Comparison of ENCODE assay signal across 8 cellular contexts in the genomic region with DNA sequence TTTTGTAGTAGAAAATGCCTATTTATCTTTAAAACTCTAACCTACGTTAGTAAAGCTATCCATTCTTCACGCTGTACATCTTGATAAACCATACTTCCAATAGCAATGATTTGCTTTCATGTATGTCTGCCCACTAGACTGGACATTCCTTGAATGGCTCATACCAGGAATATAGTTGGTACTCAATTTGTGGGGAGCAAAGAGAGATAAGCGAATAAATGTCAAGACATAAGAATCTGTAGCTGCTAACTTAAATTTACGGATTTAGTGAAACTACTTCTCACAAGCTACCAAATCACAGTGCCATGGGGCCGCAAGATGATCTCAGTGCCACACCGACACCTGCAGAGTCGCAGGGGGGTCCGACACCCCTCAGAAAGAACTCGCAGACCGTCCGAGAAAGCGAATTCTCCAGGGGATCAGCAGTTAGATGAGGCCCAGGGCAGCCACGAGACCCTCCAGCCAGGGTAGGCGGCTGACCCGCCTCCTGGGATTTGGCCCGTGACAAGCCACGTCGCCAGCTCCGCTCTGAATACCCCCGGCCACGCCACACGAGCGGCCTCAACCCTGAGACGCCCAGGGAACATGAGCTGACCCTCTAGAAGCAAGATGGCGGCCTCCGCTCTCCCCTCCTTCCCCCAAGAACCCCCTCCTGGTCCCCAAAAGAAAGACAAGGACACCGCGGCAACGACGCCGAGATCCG. TPM values are rescaled to one million over a fixed set of nuclear protein-coding genes. Genes with fewer than 3 reads are reported as not detected.
DNase-seq lines count a peak whose midpoint lies in the region; ATAC-seq, FAIRE-seq and TF ChIP-seq lines count a peak whose summit lies in the region.

No MANE protein-coding gene starts in this region.

- peaks cover 25 to 43% (median 26%) of the 10 kb centered on the region in 3 donors for H3K4me1 Mint-ChIP-seq in IgD-negative memory B cell

- no peaks in the 10 kb centered on the region for H3K9me3 Mint-ChIP-seq in IgD-negative memory B cell

- no peaks in the 10 kb centered on the region for H3K27me3 Mint-ChIP-seq in IgD-negative memory B cell

- TF ChIP-seq RAD21 in A549 (conservative IDR thresholded peaks at IDR 0.05 in 1 of 2, IDR thresholded peaks at IDR 0.05 in 1 of 2), result no peak

- no peaks in the 10 kb centered on the region for H3K27me3 ChIP-seq in breast epithelium
- H3K27me3 ChIP-seq in upper lobe of left lung, result no peaks in the 10 kb centered on the region

- no peak; the same call in 1 of the 2 replicates for TF ChIP-seq POLR2A in A549 (IDR thresholded peaks at IDR 0.05; ENCODE audit: low read length)
- TF ChIP-seq POLR2A in breast epithelium (IDR thresholded peaks at IDR 0.05), result no peak
- no peak for TF ChIP-seq POLR2A in lower leg skin (IDR thresholded peaks at IDR 0.05)
- TF ChIP-seq POLR2A in upper lobe of left lung (IDR thresholded peaks at IDR 0.05), result no peak

- POLR2A ChIA-PET in A549 (lab: Yijun Ruan, JAX), result interaction anchor here (0.6 to 2.1 kb wide), 12 partner anchors 8 to 511 kb away, joined by 3 to 17 read pairs (median 5); partner anchors contain the start of gene YAE1

- intact Hi-C loops in breast epithelium (cut with DNase I; ENCODE audit: low total_unique reads), result no loop called here
- intact Hi-C loops in lower leg skin (cut with DNase I; ENCODE audit: low total_unique reads), result no loop called here

- peak overlapping the region; percentile 88 to 96 (median 92) for H3K4me3 Mint-ChIP-seq in IgD-negative memory B cell

- no peak for FAIRE-seq in A549 (lab: Jason Lieb, UNC)

- peak overlapping the region; percentile 92 to 96 (median 93) for H3K27ac Mint-ChIP-seq in IgD-negative memory B cell

- peaks cover 2% of the 10 kb centered on the region for H3K36me3 Mint-ChIP-seq in IgD-negative memory B cell

- no peaks in the 10 kb centered on the region for H3K36me3 ChIP-seq in breast epithelium
- H3K36me3 ChIP-seq in upper lobe of left lung, result no peaks in the 10 kb centered on the region

- TF ChIP-seq CTCF in A549 (IDR thresholded peaks at IDR 0.05) (no peak), breast epithelium (IDR thresholded peaks at IDR 0.05) (no peak), lower leg skin (IDR thresholded peaks at IDR 0.05) (no peak), upper lobe of left lung (IDR thresholded peaks at IDR 0.05) (no peak)

- peak overlapping the region; percentile 96 for H3K4me2 ChIP-seq in A549

- H3K4me1 ChIP-seq in A549 (peaks cover 28% of the 10 kb centered on the region), breast epithelium (peaks cover 0 to 18% of the 10 kb centered on the region in 2 donors), upper lobe of left lung (peaks cover 37 to 48% (median 38%) of the 10 kb centered on the region in 4 donors)

- H3K27ac ChIP-seq in A549, result peak overlapping the region; percentile 80 to 99
- H3K27ac ChIP-seq in breast epithelium, result peak overlapping the region; percentile 95
- H3K27ac ChIP-seq in upper lobe of left lung, result peak overlapping the region; percentile 86 to 94 (median 91)

- peak; percentile 65 to 75 for ATAC-seq in A549
- ATAC-seq in GM19438 (IDR thresholded peaks at IDR 0.05; ENCODE audit: low read depth, unreplicated experiment), result peak; percentile 26
- ATAC-seq in upper lobe of left lung (ENCODE audit: low FRiP score in 2 of 2), result peak in 1 of 2 donors; percentile 60

- peak in 1 of 2 experiments; percentile 54 for DNase-seq in A549 (ENCODE audit: low read depth in 1 of 2, low spot score in 1 of 2)
- DNase-seq in breast epithelium (ENCODE audit: low spot score in 2 of 2), result peak in 1 of 2 donors; percentile 25
- DNase-seq in lower leg skin (ENCODE audit: low spot score in 2 of 2), result peak in 1 of 2 donors; percentile 24
- no peak for DNase-seq in upper lobe of left lung
- no peak for DNase-seq in OCI-M2 (lab: John Stamatoyannopoulos, UW; ENCODE audit: unreplicated experiment)
- DNase-seq in CD1c-positive myeloid dendritic cell (ENCODE audit: extremely low spot score), result no peak

- CTCF ChIA-PET in A549 (lab: Yijun Ruan, JAX), result interaction anchor here (0.6 to 3.6 kb wide), 6 partner anchors 8 to 123 kb away, joined by 3 to 32 read pairs (median 5); no protein-coding TSS in a partner anchor

- no peak for TF ChIP-seq EP300 in A549 (IDR thresholded peaks at IDR 0.05)
- TF ChIP-seq EP300 in upper lobe of left lung (IDR thresholded peaks at IDR 0.05), result no peak

- WGBS in A549 (ENCODE audit: missing lambda C conversion rate), result 18% methylated on average over 26 of the region's 32 CpGs
- WGBS in lower leg skin, 2 donors, result 23 to 25% methylated on average over 21 to 25 of the region's 32 CpGs
- WGBS in upper lobe of left lung, 2 donors, result 47 to 54% methylated on average over 12 of the region's 32 CpGs

- H3K4me3 ChIP-seq in A549 (peak overlapping the region; percentile 77), breast epithelium (peak overlapping the region; percentile 72 to 95 (median 79)), lower leg skin (ENCODE audit: low read depth, poor library complexity, severe bottlenecking) (peak overlapping the region; percentile 96), upper lobe of left lung (peak overlapping the region; percentile 84 to 95 (median 92))

- H3K9me3 ChIP-seq in A549, result no peaks in the 10 kb centered on the region
- H3K9me3 ChIP-seq in breast epithelium, result no peaks in the 10 kb centered on the region
- H3K9me3 ChIP-seq in upper lobe of left lung, result no peaks in the 10 kb centered on the region

TF ChIP-seq in A549, 52 proteins besides CTCF, POLR2A, EP300 and RAD21:
- no peak for TF ChIP-seq E2F6 (IDR thresholded peaks at IDR 0.05; ENCODE audit: borderline replicate concordance, low read depth)
TF ChIP-seq in A549: peak in this region for 0.

RNA-seq across cellular contexts. Expression of gene RALA, which starts 0.6 kb away (rescaled TPM):
- polyA plus RNA-seq in A549 (2011; rRNA removed), result 19.0 and 30.1 TPM in 2 replicates
- polyA plus RNA-seq in A549 (2012; cell fraction: cytosol; rRNA removed), result 8.1 and 9.1 TPM in 2 replicates
- polyA plus RNA-seq in A549 (2012; cell fraction: nucleus; rRNA removed), result 3.8 and 4.4 TPM in 2 replicates
- 40.0 to 43.7 TPM (median 42.4 TPM) in 3 replicates for polyA plus RNA-seq in A549 (2017; fragmentation: RNase III; extraction: RNeasy Plus Mini Kit Qiagen cat#74134 plus additional on column Dnase treatment)
- 18.5 and 18.8 TPM in 2 replicates for polyA minus RNA-seq in A549 (2011; rRNA and poly(A)+ RNA removed)
- 36.0 TPM for polyA plus RNA-seq in IgD-negative memory B cell
- total RNA-seq in breast epithelium, result 10 to 100 TPM; 16.7 to 25.0 (median 18.7) TPM
- 10 to 100 TPM; 16.2 to 20.5 (median 19.0) TPM for total RNA-seq in lower leg skin
- 10 to 100 TPM in 5 of 6 donors, 1 to 10 TPM in 1; 7.3 to 45.1 (median 33.5) TPM for total RNA-seq in upper lobe of left lung

RNA-seq across cellular contexts. Expression of gene YAE1, which starts 56.6 kb away (rescaled TPM):
- polyA plus RNA-seq in A549 (2011; rRNA removed), result 41.7 and 59.1 TPM in 2 replicates
- polyA plus RNA-seq in A549 (2012; cell fraction: cytosol; rRNA removed), result 14.7 and 17.7 TPM in 2 replicates
- polyA plus RNA-seq in A549 (2012; cell fraction: nucleus; rRNA removed), result 4.8 and 6.4 TPM in 2 replicates
- polyA plus RNA-seq in A549 (2017; fragmentation: RNase III; extraction: RNeasy Plus Mini Kit Qiagen cat#74134 plus additional on column Dnase treatment), result 61.2 to 66.6 TPM (median 65.2 TPM) in 3 replicates
- 23.1 and 31.9 TPM in 2 replicates for polyA minus RNA-seq in A549 (2011; rRNA and poly(A)+ RNA removed)
- 11.5 TPM for polyA plus RNA-seq in IgD-negative memory B cell
- 10 to 100 TPM; 14.4 to 34.7 (median 24.6) TPM for total RNA-seq in breast epithelium
- 10 to 100 TPM; 13.2 to 18.4 (median 14.4) TPM for total RNA-seq in lower leg skin
- total RNA-seq in upper lobe of left lung, result 10 to 100 TPM in 4 of 6 donors, 1 to 10 TPM in 1, under 1 TPM in 1; 1.00 to 21.0 (median 13.2) TPM
